In genomic region chr7:76293407-76293901, GRCh38 we compare ENCODE assay signal across 11 cellular contexts. TPM values are rescaled to one million over a fixed set of nuclear protein-coding genes. Genes with fewer than 3 reads are reported as not detected.
A peak's percentile ranks its signal among the peaks of the same experiment; 100 is the strongest.
DNase-seq lines count a peak whose midpoint lies in the region; ATAC-seq and TF ChIP-seq lines count a peak whose summit lies in the region.
"Had no signal": no experiment of that assay in that cellular context is flagged by ENCODE, and none has a peak within 500 bp of the region (broad histone marks: within the 10 kb centered on the region; RNA-seq: fewer than 3 reads in every experiment).

No MANE protein-coding gene starts in this region.

- H3K4me3 ChIP-seq in left ventricle myocardium inferior (no peak overlapping the region), esophagus (ENCODE audit: low read depth in 1 of 2, low read length in 2 of 2) (no peak overlapping the region), parathyroid adenoma (ENCODE audit: low read depth, low read length) (peak overlapping the region; percentile 20), vagina (peak overlapping the region in 1 of 2 donors; percentile 34)

- H3K27me3 ChIP-seq in left ventricle myocardium inferior (ENCODE audit: low read depth) (no peaks in the 10 kb centered on the region), esophagus (ENCODE audit: control insufficient read depth in 1 of 2, insufficient read depth in 2 of 2, low read length in 2 of 2) (no peaks in the 10 kb centered on the region), parathyroid adenoma (ENCODE audit: control insufficient read depth, insufficient read depth, low read length) (no peaks in the 10 kb centered on the region), vagina (no peaks in the 10 kb centered on the region)

- H3K36me3 ChIP-seq in left ventricle myocardium inferior (no peaks in the 10 kb centered on the region), esophagus (ENCODE audit: control insufficient read depth in 2 of 2, insufficient read depth in 2 of 2, low read length in 1 of 2) (no peaks in the 10 kb centered on the region), parathyroid adenoma (ENCODE audit: control insufficient read depth, insufficient read depth, low read length) (no peaks in the 10 kb centered on the region), vagina (no peaks in the 10 kb centered on the region)

- no peak overlapping the region for H3K4me2 ChIP-seq in parathyroid adenoma (ENCODE audit: low read length)

- in situ Hi-C loops in ACHN (cut with HindIII; ENCODE audit: low pct_ligation_motif_present, low pct_unique_long_range_greater_than_20kb, low sequenced_read_pairs) = no loop called here

- TF ChIP-seq POLR2A in vagina (IDR thresholded peaks at IDR 0.05) = no peak

- DNase-seq in left ventricle myocardium inferior (no peak), Right ventricle myocardium superior (no peak), vagina (ENCODE audit: extremely low spot score in 2 of 2) (no peak), ACHN (no peak)
- DNase-seq: activated T-cell treated with anti-CD3 and anti-CD28 coated beads, Interleukin-2, amount 50 U/mL, for 1 hour; AML-193; NCI-H1436 treated with DMSO at 0.1 percent for 48 hours had no signal

- peak overlapping the region; percentile 96 for H3K27ac ChIP-seq in left ventricle myocardium inferior (replicated peaks)
- peak overlapping the region; percentile 99 to 100 for H3K27ac ChIP-seq in esophagus (ENCODE audit: low read depth in 2 of 2, low read length in 1 of 2)
- peak overlapping the region; percentile 81 for H3K27ac ChIP-seq in parathyroid adenoma
- H3K27ac ChIP-seq in vagina = peak overlapping the region; percentile 100

- H3K4me1 ChIP-seq in left ventricle myocardium inferior = peaks cover 49% of the 10 kb centered on the region
- peaks cover 5 to 32% of the 10 kb centered on the region in 2 donors for H3K4me1 ChIP-seq in esophagus (ENCODE audit: control insufficient read depth in 2 of 2, insufficient read depth in 2 of 2, low read length in 1 of 2)
- peaks cover 16% of the 10 kb centered on the region for H3K4me1 ChIP-seq in parathyroid adenoma
- H3K4me1 ChIP-seq in vagina = peaks cover 74% of the 10 kb centered on the region

- no peak for ATAC-seq in Right ventricle myocardium superior (ENCODE audit: poor library complexity)
- no peak for ATAC-seq in GM19455 (IDR thresholded peaks at IDR 0.05; ENCODE audit: unreplicated experiment)
- no peak for ATAC-seq in HG02759 (IDR thresholded peaks at IDR 0.05; ENCODE audit: unreplicated experiment)

- H3K9me3 ChIP-seq in left ventricle myocardium inferior (replicated peaks) (no peaks in the 10 kb centered on the region), esophagus (ENCODE audit: control insufficient read depth in 2 of 2, insufficient read depth in 1 of 2, low read depth in 1 of 2, low read length in 1 of 2) (no peaks in the 10 kb centered on the region), parathyroid adenoma (ENCODE audit: control insufficient read depth, low read length) (no peaks in the 10 kb centered on the region), vagina (no peaks in the 10 kb centered on the region)

- no peaks in the 10 kb centered on the region for H3K79me2 ChIP-seq in parathyroid adenoma

- no peak for TF ChIP-seq CTCF in left ventricle myocardium inferior (IDR thresholded peaks at IDR 0.05; ENCODE audit: borderline replicate concordance)
- TF ChIP-seq CTCF in parathyroid adenoma (IDR thresholded peaks at IDR 0.05) = no peak
- TF ChIP-seq CTCF in vagina (IDR thresholded peaks at IDR 0.05) = no peak

- H3K9ac ChIP-seq in parathyroid adenoma = no peak overlapping the region

- H2AFZ ChIP-seq in parathyroid adenoma = peak overlapping the region; percentile 79

- intact Hi-C loops in left ventricle myocardium inferior (cut with micrococcal nuclease) = no loop called here
- intact Hi-C loops in Right ventricle myocardium superior (cut with DNase I) = no loop called here
- intact Hi-C loops in vagina (cut with DNase I) = no loop called here

- 47 to 69% methylated on average over 8 of the region's 8 CpGs for WGBS in esophagus, 2 donors

RNA-seq across cellular contexts. Expression of gene HSPB1, which starts 9.0 kb away (rescaled TPM):
- total RNA-seq in left ventricle myocardium inferior (2,037 TPM), Right ventricle myocardium superior (2,459 TPM), vagina (3,606 TPM)
- 1,000 to 10,000 TPM; 4,444 to 4,845 TPM for polyA plus RNA-seq in esophagus
